20 cellular contexts compared by ENCODE assay signal in the genomic region with DNA sequence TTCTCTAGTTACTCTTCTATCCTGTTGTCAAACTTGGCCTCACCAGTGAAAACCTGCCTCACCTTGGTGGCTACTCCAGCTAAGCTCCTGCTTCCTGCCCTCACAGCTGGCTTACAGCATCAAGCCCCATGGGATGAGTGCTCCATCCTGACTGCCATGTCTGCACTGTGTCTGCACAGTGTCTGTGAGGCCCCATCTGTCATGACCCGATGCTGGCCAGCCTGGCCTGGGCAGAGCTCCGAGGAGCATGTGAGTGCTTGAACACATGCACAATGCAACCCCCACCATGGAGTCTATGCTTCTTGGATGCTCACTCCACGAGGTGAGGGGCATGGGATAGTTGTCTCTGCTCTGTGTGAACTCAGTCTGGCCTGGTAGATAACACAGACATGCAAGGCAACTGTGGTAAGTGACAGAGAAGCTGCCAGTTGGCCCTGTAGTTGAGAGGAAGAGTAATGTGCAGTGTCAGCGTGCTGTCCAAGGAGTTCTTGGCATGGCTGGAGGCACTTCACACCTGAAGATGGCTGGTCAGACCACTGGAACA.
DNase-seq lines count a peak whose midpoint lies in the region; ATAC-seq and TF ChIP-seq lines count a peak whose summit lies in the region.
"Had no signal": no experiment of that assay in that cellular context is flagged by ENCODE, and none has a peak within 500 bp of the region (broad histone marks: within the 10 kb centered on the region; RNA-seq: fewer than 3 reads in every experiment).

No MANE protein-coding gene starts in this region.

- POLR2A ChIA-PET in activated CD4-positive, alpha-beta memory T cell treated with anti-CD3 and anti-CD28 coated beads, Interleukin-2, amount 10 ng/mL, durations not matched to agents 7 days and 5 days (lab: Charles Lee): no interaction called here
- POLR2A ChIA-PET in activated CD4-positive, alpha-beta memory T cell treated with anti-CD3 and anti-CD28 coated beads for 36 hours (lab: Charles Lee): no interaction called here

- ATAC-seq in left ventricle myocardium superior (peak; percentile 85), HG02938 (IDR thresholded peaks at IDR 0.05; ENCODE audit: unreplicated experiment) (no peak)
- ATAC-seq: activated CD4-positive, CD25-positive, alpha-beta regulatory T cell treated with anti-CD3 and anti-CD28 coated beads, Interleukin-2, amount 50 U/mL, for 24 hours; activated T-cell treated with anti-CD3 and anti-CD28 coated beads, Interleukin-2, amount 50 U/mL, for 72 hours had no signal

- peak; percentile 15 for DNase-seq in activated CD4-positive, alpha-beta memory T cell treated with anti-CD3 and anti-CD28 coated beads, Interleukin-2, amount 10 ng/mL, durations not matched to agents 7 days and 5 days
- DNase-seq in activated CD4-positive, alpha-beta memory T cell treated with anti-CD3 and anti-CD28 coated beads for 36 hours: no peak
- peak; percentile 55 for DNase-seq in amniotic epithelial cell (ENCODE audit: low read depth)
- peak; percentile 60 for DNase-seq in left ventricle myocardium superior
- peak; percentile 56 for DNase-seq in type B pancreatic cell (ENCODE audit: extremely low spot score, unreplicated experiment)
- no peak for DNase-seq in activated CD4-positive, CD25-positive, alpha-beta regulatory T cell treated with anti-CD3 and anti-CD28 coated beads, Interleukin-2, amount 50 U/mL, for 72 hours
- DNase-seq in NCI-H82 treated with DMSO at 0.1 percent for 48 hours (lab: John Stamatoyannopoulos, UW; ENCODE audit: unreplicated experiment): no peak
- DNase-seq: activated naive CD4-positive, alpha-beta T cell; activated T-cell treated with anti-CD3 and anti-CD28 coated beads, Interleukin-2, amount 50 U/mL, for 72 hours; CD4-positive, alpha-beta T cell; GOT3; NCI-H1048; NCI-H1694 treated with DMSO at 0.1 percent for 48 hours; NCI-H526; retina; SJCRH30; substantia nigra had no signal

- no peak overlapping the region for H3K27ac Mint-ChIP-seq in activated CD4-positive, alpha-beta memory T cell treated with anti-CD3 and anti-CD28 coated beads, Interleukin-2, amount 10 ng/mL, durations not matched to agents 7 days and 5 days
- no peak overlapping the region for H3K27ac Mint-ChIP-seq in activated CD4-positive, alpha-beta memory T cell treated with anti-CD3 and anti-CD28 coated beads for 36 hours
- no peak overlapping the region for H3K27ac Mint-ChIP-seq in type B pancreatic cell
- H3K27ac Mint-ChIP-seq: activated T-cell treated with anti-CD3 and anti-CD28 coated beads, Interleukin-2, amount 50 U/mL, for 72 hours; CD4-positive, alpha-beta T cell; natural killer cell treated with Interleukin-12 subunit alpha and Interleukin-12 subunit beta and Interleukin-15 and Interleukin-18, amount 100 ng/mL, for 72 hours had no signal

- H3K27me3 Mint-ChIP-seq in activated CD4-positive, alpha-beta memory T cell treated with anti-CD3 and anti-CD28 coated beads, Interleukin-2, amount 10 ng/mL, durations not matched to agents 7 days and 5 days: no peaks in the 10 kb centered on the region
- no peaks in the 10 kb centered on the region for H3K27me3 Mint-ChIP-seq in activated CD4-positive, alpha-beta memory T cell treated with anti-CD3 and anti-CD28 coated beads for 36 hours
- peaks cover 6% of the 10 kb centered on the region for H3K27me3 Mint-ChIP-seq in type B pancreatic cell
- H3K27me3 Mint-ChIP-seq: CD4-positive, alpha-beta T cell; natural killer cell treated with Interleukin-12 subunit alpha and Interleukin-12 subunit beta and Interleukin-15 and Interleukin-18, amount 100 ng/mL, for 72 hours had no signal

- no peaks in the 10 kb centered on the region for H3K9me3 Mint-ChIP-seq in activated CD4-positive, alpha-beta memory T cell treated with anti-CD3 and anti-CD28 coated beads, Interleukin-2, amount 10 ng/mL, durations not matched to agents 7 days and 5 days
- no peaks in the 10 kb centered on the region for H3K9me3 Mint-ChIP-seq in activated CD4-positive, alpha-beta memory T cell treated with anti-CD3 and anti-CD28 coated beads for 36 hours
- H3K9me3 Mint-ChIP-seq in type B pancreatic cell: peaks cover 11% of the 10 kb centered on the region
- H3K9me3 Mint-ChIP-seq: activated T-cell treated with anti-CD3 and anti-CD28 coated beads, Interleukin-2, amount 50 U/mL, for 72 hours; CD4-positive, alpha-beta T cell; natural killer cell treated with Interleukin-12 subunit alpha and Interleukin-12 subunit beta and Interleukin-15 and Interleukin-18, amount 100 ng/mL, for 72 hours had no signal

- CTCF ChIA-PET in activated CD4-positive, alpha-beta memory T cell treated with anti-CD3 and anti-CD28 coated beads, Interleukin-2, amount 10 ng/mL, durations not matched to agents 7 days and 5 days (lab: Charles Lee): no interaction called here
- CTCF ChIA-PET in activated CD4-positive, alpha-beta memory T cell treated with anti-CD3 and anti-CD28 coated beads for 36 hours (lab: Charles Lee): interaction anchor here (0.6 kb wide), 1 partner anchor 180 kb away, joined by 4 read pairs; no protein-coding TSS in a partner anchor

- intact Hi-C loops in activated CD4-positive, alpha-beta memory T cell treated with anti-CD3 and anti-CD28 coated beads for 36 hours (cut with micrococcal nuclease): no loop called here
- intact Hi-C loops in left ventricle myocardium superior (cut with micrococcal nuclease): no loop called here

- no peak overlapping the region for H3K4me3 Mint-ChIP-seq in activated CD4-positive, alpha-beta memory T cell treated with anti-CD3 and anti-CD28 coated beads, Interleukin-2, amount 10 ng/mL, durations not matched to agents 7 days and 5 days
- no peak overlapping the region for H3K4me3 Mint-ChIP-seq in activated CD4-positive, alpha-beta memory T cell treated with anti-CD3 and anti-CD28 coated beads for 36 hours
- H3K4me3 Mint-ChIP-seq in type B pancreatic cell: no peak overlapping the region
- H3K4me3 Mint-ChIP-seq: activated T-cell treated with anti-CD3 and anti-CD28 coated beads, Interleukin-2, amount 50 U/mL, for 72 hours; CD4-positive, alpha-beta T cell; natural killer cell treated with Interleukin-12 subunit alpha and Interleukin-12 subunit beta and Interleukin-15 and Interleukin-18, amount 100 ng/mL, for 72 hours had no signal

- TF ChIP-seq CTCF in type B pancreatic cell (conservative IDR thresholded peaks at IDR 0.05): no peak

- H3K36me3 Mint-ChIP-seq in activated CD4-positive, alpha-beta memory T cell treated with anti-CD3 and anti-CD28 coated beads, Interleukin-2, amount 10 ng/mL, durations not matched to agents 7 days and 5 days (ENCODE audit: low read depth): no peaks in the 10 kb centered on the region
- H3K36me3 Mint-ChIP-seq in activated CD4-positive, alpha-beta memory T cell treated with anti-CD3 and anti-CD28 coated beads for 36 hours: no peaks in the 10 kb centered on the region
- peaks cover 4% of the 10 kb centered on the region for H3K36me3 Mint-ChIP-seq in type B pancreatic cell
- H3K36me3 Mint-ChIP-seq: natural killer cell treated with Interleukin-12 subunit alpha and Interleukin-12 subunit beta and Interleukin-15 and Interleukin-18, amount 100 ng/mL, for 72 hours had no signal

- H3K4me1 Mint-ChIP-seq in activated CD4-positive, alpha-beta memory T cell treated with anti-CD3 and anti-CD28 coated beads, Interleukin-2, amount 10 ng/mL, durations not matched to agents 7 days and 5 days: no peaks in the 10 kb centered on the region
- no peaks in the 10 kb centered on the region for H3K4me1 Mint-ChIP-seq in activated CD4-positive, alpha-beta memory T cell treated with anti-CD3 and anti-CD28 coated beads for 36 hours (ENCODE audit: low read depth)
- H3K4me1 Mint-ChIP-seq in type B pancreatic cell (ENCODE audit: unreplicated experiment): peaks cover 44% of the 10 kb centered on the region

Comparison
In these comparisons a context has a peak if more than half of its experiments do, and no peak if none do; other contexts are left out.
1. DNase-seq: peak in activated CD4-positive, alpha-beta memory T cell treated with anti-CD3 and anti-CD28 coated beads, Interleukin-2, amount 10 ng/mL, durations not matched to agents 7 days and 5 days (single experiment), amniotic epithelial cell (single experiment), left ventricle myocardium superior (single experiment) and type B pancreatic cell (single experiment); none in activated CD4-positive, alpha-beta memory T cell treated with anti-CD3 and anti-CD28 coated beads for 36 hours (single experiment), activated CD4-positive, CD25-positive, alpha-beta regulatory T cell treated with anti-CD3 and anti-CD28 coated beads, Interleukin-2, amount 50 U/mL, for 72 hours (single experiment) and NCI-H82 treated with DMSO at 0.1 percent for 48 hours (single experiment).